39 cellular contexts compared by ENCODE assay signal in the genomic region with DNA sequence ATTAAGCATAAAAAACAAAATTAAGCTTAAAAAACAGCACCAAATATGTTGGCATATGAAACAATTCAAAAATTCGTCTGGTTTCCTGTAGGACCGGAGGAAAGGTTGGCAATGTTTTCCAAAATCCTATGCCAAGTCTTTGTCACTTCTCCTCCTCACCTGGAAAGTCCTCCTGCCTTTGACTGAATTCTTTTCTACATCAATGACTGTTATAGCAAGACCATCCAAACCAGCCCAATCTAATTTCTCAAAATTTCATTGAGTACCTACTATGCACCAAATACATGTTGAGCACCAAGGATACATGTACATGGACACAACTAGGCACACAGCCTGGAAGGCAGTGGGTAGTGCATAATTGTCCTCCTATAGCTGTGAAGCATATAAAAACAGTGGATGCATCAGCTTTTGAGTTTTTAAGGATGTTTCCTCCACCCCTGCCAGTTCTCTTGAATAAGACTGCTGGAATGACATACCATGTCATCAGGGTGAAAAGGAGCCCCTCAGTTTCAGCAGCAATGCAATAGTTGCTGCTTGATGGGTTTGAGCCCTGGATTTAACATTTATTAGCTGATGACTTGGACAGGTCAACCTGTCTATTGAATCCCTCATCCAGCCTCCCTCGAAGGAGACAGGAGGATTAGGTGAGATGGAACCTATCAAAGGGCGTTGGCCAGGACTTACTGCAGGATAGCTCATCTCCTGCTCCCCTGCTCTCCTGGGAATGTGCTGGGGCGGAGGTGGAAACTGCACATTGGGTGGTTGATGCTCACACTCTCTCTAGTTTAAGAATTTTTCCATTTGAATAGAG. TPM values are rescaled to one million over a fixed set of nuclear protein-coding genes. Genes with fewer than 3 reads are reported as not detected.
"Had no signal": no experiment of that assay in that cellular context is flagged by ENCODE, and none has a peak within 500 bp of the region (broad histone marks: within the 10 kb centered on the region; RNA-seq: fewer than 3 reads in every experiment).

No MANE protein-coding gene starts in this region.

- H3K36me3 ChIP-seq: MG63 had no signal

- DNase-seq: Karpas-422, Kasumi-1, KG1, MG63, MM.1S, MV-4-11, NCI-H1048, NCI-H1092, NCI-H1092 treated with DMSO at 0.1 percent for 48 hours, NCI-H1105, NCI-H1105 treated with DMSO at 0.1 percent for 48 hours, NCI-H1417, NCI-H1417 treated with DMSO at 0.1 percent for 48 hours, NCI-H1436, NCI-H1436 treated with DMSO at 0.1 percent for 48 hours, NCI-H146, NCI-H1694, NCI-H1694 treated with DMSO at 0.1 percent for 48 hours, NCI-H187, NCI-H187 treated with DMSO at 0.1 percent for 48 hours, NCI-H1930, NCI-H2029, NCI-H2029 treated with DMSO at 0.1 percent for 48 hours, NCI-H2081, NCI-H2081 treated with DMSO at 0.1 percent for 48 hours, NCI-H2107, NCI-H2171, NCI-H2171 treated with DMSO at 0.1 percent for 48 hours, NCI-H2227 treated with DMSO at 0.1 percent for 48 hours, NCI-H226, NCI-H345, NCI-H446, NCI-H446 treated with DMSO at 0.1 percent for 48 hours, NCI-H510A had no signal

- H3K4me3 ChIP-seq: MG63 had no signal

- H3K4me2 ChIP-seq: KMS-11 had no signal

- H3K9me3 ChIP-seq: MG63 had no signal

- H3K27ac ChIP-seq: KMS-11 had no signal

- H3K27me3 ChIP-seq: MG63 had no signal

- H3K9ac ChIP-seq: KMS-11 had no signal

RNA-seq across cellular contexts. Expression of gene FABP1, which starts 4.5 kb away (rescaled TPM):
- total RNA-seq: LHCN-M2, M059J, MCF 10A, NCI-H460 had no signal

RNA-seq across cellular contexts. Expression of gene THNSL2, which starts 46.8 kb away (rescaled TPM):
- total RNA-seq: M059J had no signal

RNA-seq across cellular contexts. Expression of gene SMYD1, which starts 55.7 kb away (rescaled TPM):
- total RNA-seq: M059J, MCF 10A, NCI-H460 had no signal
